14 cellular contexts compared by ENCODE assay signal in the genomic region with DNA sequence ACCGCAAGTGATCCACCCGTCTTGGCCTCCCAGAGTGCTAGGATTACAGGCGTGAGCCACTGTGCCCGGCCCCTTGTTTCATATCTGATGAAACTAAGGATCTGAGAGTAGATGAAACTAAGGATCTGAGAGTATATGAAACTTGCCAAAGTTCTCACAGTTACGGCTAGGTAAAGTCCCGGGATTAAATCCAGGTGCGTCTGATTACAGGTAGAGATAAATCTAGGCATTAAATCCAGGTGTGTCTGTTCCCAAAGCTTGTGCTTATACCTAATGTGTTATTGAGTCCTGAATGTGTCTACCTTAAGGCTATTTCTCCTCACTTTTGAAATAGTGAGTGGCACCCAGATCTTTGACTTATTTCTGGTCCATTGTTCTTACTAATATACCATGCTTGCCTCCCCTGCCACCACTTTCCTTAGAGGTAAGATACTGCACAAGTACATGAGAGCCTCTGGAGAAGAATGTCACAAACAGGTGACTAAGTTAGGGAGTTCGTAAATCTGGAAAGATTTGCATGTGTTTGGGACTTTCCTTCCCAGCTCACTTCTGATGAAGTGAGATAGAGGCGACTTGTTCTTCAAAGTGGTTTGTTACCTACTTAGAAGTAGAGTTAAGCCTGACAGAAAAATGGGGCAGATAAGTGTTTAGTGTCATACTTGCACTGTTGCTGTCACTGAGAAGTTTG.
"Had no signal": no experiment of that assay in that cellular context is flagged by ENCODE, and none has a peak within 500 bp of the region (broad histone marks: within the 10 kb centered on the region; RNA-seq: fewer than 3 reads in every experiment).

No MANE protein-coding gene starts in this region.

- H3K27ac ChIP-seq: colonic mucosa, lower lobe of right lung, sigmoid colon, spleen, stomach, thoracic aorta had no signal

- ATAC-seq: activated CD4-positive, CD25-positive, alpha-beta regulatory T cell treated with anti-CD3 and anti-CD28 coated beads, Interleukin-2, amount 50 U/mL, for 24 hours; esophagus mucosa; left cardiac atrium; lower lobe of right lung had no signal

- H3K27me3 Mint-ChIP-seq: activated CD8-positive, alpha-beta T cell treated with anti-CD3 and anti-CD28 coated beads for 36 hours; activated naive CD4-positive, alpha-beta T cell treated with anti-CD3 and anti-CD28 coated beads, Interleukin-2, amount 10 ng/mL, durations not matched to agents 7 days and 5 days had no signal

- H3K27me3 ChIP-seq: colonic mucosa, sigmoid colon, spleen, stomach had no signal

- H3K36me3 ChIP-seq: colonic mucosa, lower lobe of right lung, spleen, thoracic aorta had no signal

- H3K4me3 ChIP-seq: colonic mucosa, lower lobe of right lung, sigmoid colon, spleen, stomach, thoracic aorta had no signal

- DNase-seq: activated CD8-positive, alpha-beta T cell treated with anti-CD3 and anti-CD28 coated beads for 36 hours; activated naive CD4-positive, alpha-beta T cell treated with anti-CD3 and anti-CD28 coated beads, Interleukin-2, amount 10 ng/mL, durations not matched to agents 7 days and 5 days; central memory CD4-positive, alpha-beta T cell; colonic mucosa; left cardiac atrium; lower lobe of right lung; midbrain; sigmoid colon; spleen; stomach; SW 1271 had no signal

- H3K9me3 Mint-ChIP-seq: activated CD8-positive, alpha-beta T cell treated with anti-CD3 and anti-CD28 coated beads for 36 hours had no signal

- H3K4me1 ChIP-seq: colonic mucosa, lower lobe of right lung had no signal

- H3K4me3 Mint-ChIP-seq: activated CD8-positive, alpha-beta T cell treated with anti-CD3 and anti-CD28 coated beads for 36 hours; activated naive CD4-positive, alpha-beta T cell treated with anti-CD3 and anti-CD28 coated beads, Interleukin-2, amount 10 ng/mL, durations not matched to agents 7 days and 5 days had no signal

- H3K27ac Mint-ChIP-seq: activated naive CD4-positive, alpha-beta T cell treated with anti-CD3 and anti-CD28 coated beads, Interleukin-2, amount 10 ng/mL, durations not matched to agents 7 days and 5 days had no signal
